Comparison of ENCODE assay signal across 13 cellular contexts in the genomic region with DNA sequence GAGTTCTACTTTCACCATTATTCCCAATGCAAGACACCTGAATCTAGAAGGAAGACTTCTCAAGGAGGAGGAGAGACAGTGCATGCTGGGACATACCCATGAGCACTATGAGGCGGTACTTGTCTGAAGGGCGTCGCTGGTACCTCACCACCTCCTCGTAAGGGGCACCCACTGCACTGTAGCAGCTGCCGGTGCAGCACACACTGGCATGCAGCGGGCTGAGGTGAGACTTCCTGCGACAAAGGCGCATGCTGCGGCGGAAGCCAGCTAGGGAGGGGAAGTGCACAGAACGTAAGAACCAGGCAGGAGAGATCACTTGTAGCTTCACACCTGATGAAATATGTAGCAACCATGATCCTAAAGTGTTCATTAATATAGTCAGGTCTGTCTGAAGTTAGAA. TPM values are rescaled to one million over a fixed set of nuclear protein-coding genes. Genes with fewer than 3 reads are reported as not detected.
"Had no signal": no experiment of that assay in that cellular context is flagged by ENCODE, and none has a peak within 500 bp of the region (broad histone marks: within the 10 kb centered on the region; RNA-seq: fewer than 3 reads in every experiment).

No MANE protein-coding gene starts in this region.

- H3K27ac Mint-ChIP-seq: activated CD4-positive, alpha-beta T cell treated with anti-CD3 and anti-CD28 coated beads, Interleukin-2, amount 10 ng/mL, durations not matched to agents 24 days and 14 days; activated naive CD4-positive, alpha-beta T cell treated with anti-CD3 and anti-CD28 coated beads, Interleukin-2, amount 10 ng/mL, durations not matched to agents 7 days and 5 days; activated T-helper 1 cell treated with anti-CD3 and anti-CD28 coated beads, Interleukin-12 subunit alpha, Interleukin-12 subunit beta, Interleukin-2, Interleukin-4 antibody, amounts not matched to agents 30 ng/mL and 10 ng/mL and 1 ng/mL, durations not matched to agents 14 hours and 24 hours and 36 hours; stimulated activated naive CD8-positive, alpha-beta T cell treated with anti-CD3 and anti-CD28 coated beads, Interleukin-15, amount 100 ng/mL, for 72 hours had no signal

- H3K27ac ChIP-seq: ascending aorta, right lobe of liver, testis, upper lobe of left lung had no signal

- H3K4me2 ChIP-seq: smooth muscle cell had no signal

- H3K4me3 ChIP-seq: ascending aorta, right lobe of liver, smooth muscle cell, testis, upper lobe of left lung had no signal

- ATAC-seq: stimulated activated naive CD8-positive, alpha-beta T cell treated with anti-CD3 and anti-CD28 coated beads, Interleukin-15, amount 100 ng/mL, for 72 hours had no signal

- H3K4me3 Mint-ChIP-seq: activated CD4-positive, alpha-beta T cell treated with anti-CD3 and anti-CD28 coated beads, Interleukin-2, amount 10 ng/mL, durations not matched to agents 24 days and 14 days; activated naive CD4-positive, alpha-beta T cell treated with anti-CD3 and anti-CD28 coated beads, Interleukin-2, amount 10 ng/mL, durations not matched to agents 7 days and 5 days; activated T-helper 1 cell treated with anti-CD3 and anti-CD28 coated beads, Interleukin-12 subunit alpha, Interleukin-12 subunit beta, Interleukin-2, Interleukin-4 antibody, amounts not matched to agents 30 ng/mL and 10 ng/mL and 1 ng/mL, durations not matched to agents 14 hours and 24 hours and 36 hours; stimulated activated naive CD8-positive, alpha-beta T cell treated with anti-CD3 and anti-CD28 coated beads, Interleukin-15, amount 100 ng/mL, for 72 hours had no signal

- H3K9me3 Mint-ChIP-seq: activated CD4-positive, alpha-beta T cell treated with anti-CD3 and anti-CD28 coated beads, Interleukin-2, amount 10 ng/mL, durations not matched to agents 24 days and 14 days; activated naive CD4-positive, alpha-beta T cell treated with anti-CD3 and anti-CD28 coated beads, Interleukin-2, amount 10 ng/mL, durations not matched to agents 7 days and 5 days; activated T-helper 1 cell treated with anti-CD3 and anti-CD28 coated beads, Interleukin-12 subunit alpha, Interleukin-12 subunit beta, Interleukin-2, Interleukin-4 antibody, amounts not matched to agents 30 ng/mL and 10 ng/mL and 1 ng/mL, durations not matched to agents 14 hours and 24 hours and 36 hours; stimulated activated naive CD8-positive, alpha-beta T cell treated with anti-CD3 and anti-CD28 coated beads, Interleukin-15, amount 100 ng/mL, for 72 hours had no signal

- FAIRE-seq: bronchial epithelial cell had no signal

- H3K27me3 ChIP-seq: ascending aorta, right lobe of liver, testis, upper lobe of left lung had no signal

- DNase-seq: activated CD4-positive, alpha-beta T cell treated with anti-CD3 and anti-CD28 coated beads, Interleukin-2, amount 10 ng/mL, durations not matched to agents 24 days and 14 days; activated CD4-positive, CD25-positive, alpha-beta regulatory T cell; activated naive CD4-positive, alpha-beta T cell treated with anti-CD3 and anti-CD28 coated beads, Interleukin-2, amount 10 ng/mL, durations not matched to agents 7 days and 5 days; foreskin fibroblast; right lobe of liver; stimulated activated naive CD8-positive, alpha-beta T cell treated with anti-CD3 and anti-CD28 coated beads, Interleukin-15, amount 100 ng/mL, for 72 hours; testis had no signal

- H3K4me1 ChIP-seq: ascending aorta, right lobe of liver, testis, upper lobe of left lung had no signal

- H3K36me3 ChIP-seq: ascending aorta, right lobe of liver, upper lobe of left lung had no signal

- H3K4me1 Mint-ChIP-seq: activated naive CD4-positive, alpha-beta T cell treated with anti-CD3 and anti-CD28 coated beads, Interleukin-2, amount 10 ng/mL, durations not matched to agents 7 days and 5 days had no signal

- H3K9me3 ChIP-seq: ascending aorta, right lobe of liver, testis, upper lobe of left lung had no signal

- H3K36me3 Mint-ChIP-seq: activated naive CD4-positive, alpha-beta T cell treated with anti-CD3 and anti-CD28 coated beads, Interleukin-2, amount 10 ng/mL, durations not matched to agents 7 days and 5 days had no signal

RNA-seq across cellular contexts. Expression of gene MPP4, which starts 42.3 kb away (rescaled TPM):
- total RNA-seq: activated CD4-positive, alpha-beta T cell treated with anti-CD3 and anti-CD28 coated beads, Interleukin-2, amount 10 ng/mL, durations not matched to agents 24 days and 14 days; activated T-helper 1 cell treated with anti-CD3 and anti-CD28 coated beads, Interleukin-12 subunit alpha, Interleukin-12 subunit beta, Interleukin-2, Interleukin-4 antibody, amounts not matched to agents 30 ng/mL and 10 ng/mL and 1 ng/mL, durations not matched to agents 14 hours and 24 hours and 36 hours; ascending aorta; bronchial epithelial cell; T-helper 2 cell treated with Interferon-gamma antibody and Interleukin-4, amounts not matched to agents 100 ng/mL and 5 ng/mL, for 36 hours; testis had no signal
- polyA plus RNA-seq: smooth muscle cell had no signal
